9 cellular contexts compared by ENCODE assay signal in genomic region chr15:27771892-27772291, GRCh38.
"Had no signal": no experiment of that assay in that cellular context is flagged by ENCODE, and none has a peak within 500 bp of the region (broad histone marks: within the 10 kb centered on the region; RNA-seq: fewer than 3 reads in every experiment).

No MANE protein-coding gene starts in this region.

- ATAC-seq: HCT116 had no signal

- H3K4me3 Mint-ChIP-seq: HFFc6 had no signal

- H3K9me3 ChIP-seq: HAP-1 had no signal

- H3K36me3 ChIP-seq: HAP-1 had no signal

- H3K4me3 ChIP-seq: HAP-1, K562 had no signal

- DNase-seq: GOT3, H7, HFFc6, IMR-90, KG1 had no signal

- H3K27ac Mint-ChIP-seq: HFFc6 had no signal

- H3K27ac ChIP-seq: HL-60 had no signal
